In genomic region chr19:48171584-48172170, GRCh38 we compare ENCODE assay signal across 3 cellular contexts.
TF ChIP-seq lines count a peak whose summit lies in the region.

No MANE protein-coding gene starts in this region.

TF ChIP-seq in SK-N-SH, 30 proteins besides CTCF, POLR2A, EP300 and RAD21:
- TF ChIP-seq GATA2 (CRISPR knock-in tag; IDR thresholded peaks at IDR 0.05) (no peak), GABPA (IDR thresholded peaks at IDR 0.05; ENCODE audit: low read depth) (no peak), MEF2A (IDR thresholded peaks at IDR 0.05; ENCODE audit: borderline replicate concordance, low read depth) (no peak), EZH2phosphoT487 (IDR thresholded peaks at IDR 0.05; ENCODE audit: borderline replicate concordance, low read depth) (no peak), REST (IDR thresholded peaks at IDR 0.05; ENCODE audit: low read depth, low read length) (no peak)

TF ChIP-seq in SK-N-SH treated with all-trans-retinoic acid at 6 μM for 48 hours, 23 proteins besides CTCF, POLR2A, EP300 and RAD21:
- no peak for TF ChIP-seq CREB5 (CRISPR knock-in tag; IDR thresholded peaks at IDR 0.05; ENCODE audit: low read depth)
- no peak for TF ChIP-seq ZC3H10 (CRISPR knock-in tag; IDR thresholded peaks at IDR 0.05)
- TF ChIP-seq CSRNP3 (CRISPR knock-in tag; IDR thresholded peaks at IDR 0.05), result no peak
- TF ChIP-seq ZNF70 (CRISPR knock-in tag; IDR thresholded peaks at IDR 0.05), result no peak
- TF ChIP-seq ISL1 (CRISPR knock-in tag; IDR thresholded peaks at IDR 0.05), result no peak
- no peak for TF ChIP-seq PPARA (CRISPR knock-in tag; IDR thresholded peaks at IDR 0.05; ENCODE audit: borderline replicate concordance)
- TF ChIP-seq TCF4 (CRISPR knock-in tag; IDR thresholded peaks at IDR 0.05; ENCODE audit: borderline replicate concordance), result no peak
- no peak for TF ChIP-seq ZFP30 (CRISPR knock-in tag; IDR thresholded peaks at IDR 0.05)
- TF ChIP-seq ESRRG (CRISPR knock-in tag; IDR thresholded peaks at IDR 0.05), result no peak
- no peak for TF ChIP-seq POU6F1 (CRISPR knock-in tag; IDR thresholded peaks at IDR 0.05; ENCODE audit: borderline replicate concordance, low read depth)
- TF ChIP-seq ZNF565 (CRISPR knock-in tag; conservative IDR thresholded peaks at IDR 0.05; ENCODE audit: low read depth), result no peak
- TF ChIP-seq TSHZ2 (CRISPR knock-in tag; IDR thresholded peaks at IDR 0.05), result no peak
- no peak for TF ChIP-seq ARNTL (CRISPR knock-in tag; IDR thresholded peaks at IDR 0.05; ENCODE audit: borderline replicate concordance, low read depth)
- TF ChIP-seq OSR1 (CRISPR knock-in tag; IDR thresholded peaks at IDR 0.05), result no peak
- no peak for TF ChIP-seq GLIS3 (CRISPR knock-in tag; IDR thresholded peaks at IDR 0.05)
TF ChIP-seq in SK-N-SH treated with all-trans-retinoic acid at 6 μM for 48 hours: peak in this region for 0.

TF ChIP-seq in endothelial cell of umbilical vein, 7 proteins besides CTCF, POLR2A, EP300 and RAD21:
- TF ChIP-seq MAX (IDR thresholded peaks at IDR 0.05; ENCODE audit: insufficient read depth, insufficient read length) (no peak), GATA2 (IDR thresholded peaks at IDR 0.05; ENCODE audit: insufficient read depth, insufficient read length, low read depth, low read length) (no peak), EZH2 (IDR thresholded peaks at IDR 0.05; ENCODE audit: borderline replicate concordance, low read depth, low read length, severe bottlenecking) (no peak), MYC (IDR thresholded peaks at IDR 0.05; ENCODE audit: low read depth, low read length) (no peak), FOS (IDR thresholded peaks at IDR 0.05; ENCODE audit: borderline replicate concordance, insufficient read depth, low read length) (no peak), POLR2AphosphoS5 (IDR thresholded peaks at IDR 0.05; ENCODE audit: insufficient read depth, low read depth, low read length) (no peak), JUN (IDR thresholded peaks at IDR 0.05; ENCODE audit: borderline replicate concordance, insufficient read depth, insufficient read length, low read depth) (no peak)
